Comparison of ENCODE assay signal across 8 cellular contexts in genomic region chr16:22374311-22375116, GRCh38. TPM values are rescaled to one million over a fixed set of nuclear protein-coding genes. Genes with fewer than 3 reads are reported as not detected.
DNase-seq lines count a peak whose midpoint lies in the region; ATAC-seq and TF ChIP-seq lines count a peak whose summit lies in the region.

CDR2 (minus strand) TSS chr16:22374619; CDS start chr16:22374309, 310 bp downstream.

- no peaks in the 10 kb centered on the region for H3K36me3 ChIP-seq in suprapubic skin

- peak; percentile 87 for TF ChIP-seq POLR2A in GM10847 (IDR thresholded peaks at IDR 0.05; ENCODE audit: extremely low read depth, insufficient read length)
- peak in 1 of 2 donors; percentile 44 for TF ChIP-seq POLR2A in suprapubic skin (IDR thresholded peaks at IDR 0.05)

- H3K4me3 Mint-ChIP-seq in activated naive CD4-positive, alpha-beta T cell treated with anti-CD3 and anti-CD28 coated beads, Interleukin-2, amount 50 U/mL, for 24 hours, result peak within 1 kb of the TSS; percentile 97

- no peaks in the 10 kb centered on the region for H3K9me3 Mint-ChIP-seq in activated naive CD4-positive, alpha-beta T cell treated with anti-CD3 and anti-CD28 coated beads, Interleukin-2, amount 50 U/mL, for 24 hours

- no peaks in the 10 kb centered on the region for H3K27me3 Mint-ChIP-seq in activated naive CD4-positive, alpha-beta T cell treated with anti-CD3 and anti-CD28 coated beads, Interleukin-2, amount 50 U/mL, for 24 hours

- peak within 1 kb of the TSS; percentile 89 for H3K4me3 ChIP-seq in suprapubic skin

- ATAC-seq in HG02642 (IDR thresholded peaks at IDR 0.05; ENCODE audit: poor library complexity, unreplicated experiment), result peak; percentile 90

- DNase-seq in NCI-H1105 (lab: John Stamatoyannopoulos, UW) (peak; percentile 87), SKM-1 (lab: John Stamatoyannopoulos, UW; ENCODE audit: unreplicated experiment) (peak; percentile 91), glomerular endothelial cell (ENCODE audit: extremely low read depth, low read depth, low spot score) (peak; percentile 60), occipital lobe (lab: John Stamatoyannopoulos, UW) (peak; percentile 96), suprapubic skin (ENCODE audit: low spot score in 2 of 2) (peak; percentile 99)

- WGBS in suprapubic skin, result 0% methylated on average over 56 of the region's 96 CpGs

- H3K36me3 Mint-ChIP-seq in activated naive CD4-positive, alpha-beta T cell treated with anti-CD3 and anti-CD28 coated beads, Interleukin-2, amount 50 U/mL, for 24 hours, result no peaks in the 10 kb centered on the region

- peak within 1 kb of the TSS; percentile 82 for H3K27ac ChIP-seq in suprapubic skin

- no peaks in the 10 kb centered on the region for H3K9me3 ChIP-seq in suprapubic skin

- TF ChIP-seq EP300 in suprapubic skin (IDR thresholded peaks at IDR 0.05), result no peak

- H3K27ac Mint-ChIP-seq in activated naive CD4-positive, alpha-beta T cell treated with anti-CD3 and anti-CD28 coated beads, Interleukin-2, amount 50 U/mL, for 24 hours, result peak within 1 kb of the TSS; percentile 97

- H3K4me1 ChIP-seq in suprapubic skin, result peaks cover 46% of the 10 kb centered on the region

- H3K27me3 ChIP-seq in suprapubic skin, result no peaks in the 10 kb centered on the region

- peaks cover 42% of the 10 kb centered on the region for H3K4me1 Mint-ChIP-seq in activated naive CD4-positive, alpha-beta T cell treated with anti-CD3 and anti-CD28 coated beads, Interleukin-2, amount 50 U/mL, for 24 hours

- TF ChIP-seq CTCF in suprapubic skin (IDR thresholded peaks at IDR 0.05), result no peak

RNA-seq across cellular contexts. Expression of gene CDR2, which starts in this region (rescaled TPM):
- total RNA-seq in glomerular endothelial cell (40.6 and 74.1 TPM in 2 replicates), occipital lobe (8.9 TPM), suprapubic skin (10 to 100 TPM; 10.7 to 37.1 (median 21.6) TPM)

Comparison
In these comparisons a context has a peak if more than half of its experiments do, and no peak if none do; other contexts are left out.
1. Peak in every context shown above with its lines: DNase-seq, ATAC-seq, H3K4me3 ChIP-seq and H3K27ac ChIP-seq.